Comparison of ENCODE assay signal across 17 cellular contexts in genomic region chr12:2537868-2538541, GRCh38.
A peak's percentile ranks its signal among the peaks of the same experiment; 100 is the strongest.
DNase-seq lines count a peak whose midpoint lies in the region; ATAC-seq and TF ChIP-seq lines count a peak whose summit lies in the region.
"Had no signal": no experiment of that assay in that cellular context is flagged by ENCODE, and none has a peak within 500 bp of the region (broad histone marks: within the 10 kb centered on the region; RNA-seq: fewer than 3 reads in every experiment).

No MANE protein-coding gene starts in this region.

- H3K4me2 ChIP-seq in neural progenitor cell: no peak overlapping the region

- H3K27ac Mint-ChIP-seq in neural progenitor cell: peak overlapping the region; percentile 48
- H3K27ac Mint-ChIP-seq: CD14-positive monocyte had no signal

- H3K9me3 ChIP-seq in heart left ventricle (no peaks in the 10 kb centered on the region), heart right ventricle (no peaks in the 10 kb centered on the region), neural progenitor cell (ENCODE audit: low read depth) (no peaks in the 10 kb centered on the region)

- no peak for TF ChIP-seq POLR2A in heart left ventricle (IDR thresholded peaks at IDR 0.05)

- H3K9me3 Mint-ChIP-seq in neural progenitor cell: peaks cover 4% of the 10 kb centered on the region
- H3K9me3 Mint-ChIP-seq: CD14-positive monocyte had no signal

- H3K4me3 ChIP-seq in heart left ventricle: no peak overlapping the region
- no peak overlapping the region for H3K4me3 ChIP-seq in heart right ventricle
- no peak overlapping the region for H3K4me3 ChIP-seq in neural progenitor cell

- no peak overlapping the region for H3K9ac ChIP-seq in neural progenitor cell

- WGBS in heart left ventricle, 4 donors: 80 to 92% (median 88%) methylated on average over 4 to 5 of the region's 5 CpGs
- WGBS in heart right ventricle, 2 donors: 85 to 90% methylated on average over 5 of the region's 5 CpGs

- DNase-seq in heart left ventricle (no peak), heart right ventricle (no peak), kidney tubule cell (ENCODE audit: low spot score) (peak; percentile 3), neural progenitor cell (ENCODE audit: low spot score) (no peak), NCI-H1048 (lab: John Stamatoyannopoulos, UW) (no peak), epidermal melanocyte (ENCODE audit: insufficient read length, low spot score) (no peak), DMS 273 treated with DMSO at 0.1 percent for 48 hours (lab: John Stamatoyannopoulos, UW) (no peak)
- DNase-seq: DND-41; Kasumi-1; NCI-H1105; NCI-H1694; NK-92 treated with Interleukin-12 subunit alpha and Interleukin-12 subunit beta, amount 100 ng/mL, for 24 hours; OCI-M1; SHP77 had no signal

- H3K27me3 ChIP-seq in heart left ventricle: no peaks in the 10 kb centered on the region
- no peaks in the 10 kb centered on the region for H3K27me3 ChIP-seq in heart right ventricle
- no peaks in the 10 kb centered on the region for H3K27me3 ChIP-seq in neural progenitor cell

- ATAC-seq in heart left ventricle: no peak
- no peak for ATAC-seq in heart right ventricle
- ATAC-seq in HG03439 (IDR thresholded peaks at IDR 0.05; ENCODE audit: unreplicated experiment): no peak

- H3K27me3 Mint-ChIP-seq in neural progenitor cell (ENCODE audit: insufficient read depth, low read depth): no peaks in the 10 kb centered on the region

- H3K4me3 Mint-ChIP-seq in neural progenitor cell: no peak overlapping the region
- H3K4me3 Mint-ChIP-seq: CD14-positive monocyte had no signal

- H3K79me2 ChIP-seq in neural progenitor cell (ENCODE audit: low read depth): no peaks in the 10 kb centered on the region

- H3K27ac ChIP-seq in heart left ventricle (peak overlapping the region in 7 of 12 donors; percentile 2 to 55 (median 25)), heart right ventricle (peak overlapping the region in 2 of 10 donors; percentile 20 to 55), neural progenitor cell (no peak overlapping the region)
- H3K27ac ChIP-seq: 22Rv1 had no signal

- TF ChIP-seq CTCF in heart left ventricle (IDR thresholded peaks at IDR 0.05): no peak
- no peak for TF ChIP-seq CTCF in heart right ventricle (IDR thresholded peaks at IDR 0.05)
- no peak for TF ChIP-seq CTCF in neural progenitor cell (IDR thresholded peaks at IDR 0.05)

- H3K36me3 ChIP-seq in heart left ventricle (peaks cover 0 to 51% (median 0%) of the 10 kb centered on the region in 9 donors), heart right ventricle (peaks cover 0 to 36% (median 0%) of the 10 kb centered on the region in 9 donors), neural progenitor cell (no peaks in the 10 kb centered on the region)

- H3F3A ChIP-seq in neural progenitor cell (ENCODE audit: low read depth): no peaks in the 10 kb centered on the region

- intact Hi-C loops in heart left ventricle (cut with DNase I): no loop called here
- intact Hi-C loops in heart right ventricle (cut with DNase I): no loop called here

- H4K20me1 ChIP-seq in neural progenitor cell (ENCODE audit: low read depth): no peaks in the 10 kb centered on the region

- no peaks in the 10 kb centered on the region for H3K36me3 Mint-ChIP-seq in neural progenitor cell
- H3K36me3 Mint-ChIP-seq: CD14-positive monocyte had no signal

- H2AFZ ChIP-seq in neural progenitor cell (replicated peaks): no peak overlapping the region

- peaks cover 41% of the 10 kb centered on the region for H3K4me1 Mint-ChIP-seq in neural progenitor cell
- H3K4me1 Mint-ChIP-seq: CD14-positive monocyte had no signal

- H3K4me1 ChIP-seq in heart left ventricle (peaks cover 0 to 21% (median 13%) of the 10 kb centered on the region in 12 donors), heart right ventricle (peaks cover 0 to 23% (median 15%) of the 10 kb centered on the region in 9 donors), neural progenitor cell (peaks cover 9% of the 10 kb centered on the region)
